Comparison of ENCODE assay signal across 13 cellular contexts in the genomic region with DNA sequence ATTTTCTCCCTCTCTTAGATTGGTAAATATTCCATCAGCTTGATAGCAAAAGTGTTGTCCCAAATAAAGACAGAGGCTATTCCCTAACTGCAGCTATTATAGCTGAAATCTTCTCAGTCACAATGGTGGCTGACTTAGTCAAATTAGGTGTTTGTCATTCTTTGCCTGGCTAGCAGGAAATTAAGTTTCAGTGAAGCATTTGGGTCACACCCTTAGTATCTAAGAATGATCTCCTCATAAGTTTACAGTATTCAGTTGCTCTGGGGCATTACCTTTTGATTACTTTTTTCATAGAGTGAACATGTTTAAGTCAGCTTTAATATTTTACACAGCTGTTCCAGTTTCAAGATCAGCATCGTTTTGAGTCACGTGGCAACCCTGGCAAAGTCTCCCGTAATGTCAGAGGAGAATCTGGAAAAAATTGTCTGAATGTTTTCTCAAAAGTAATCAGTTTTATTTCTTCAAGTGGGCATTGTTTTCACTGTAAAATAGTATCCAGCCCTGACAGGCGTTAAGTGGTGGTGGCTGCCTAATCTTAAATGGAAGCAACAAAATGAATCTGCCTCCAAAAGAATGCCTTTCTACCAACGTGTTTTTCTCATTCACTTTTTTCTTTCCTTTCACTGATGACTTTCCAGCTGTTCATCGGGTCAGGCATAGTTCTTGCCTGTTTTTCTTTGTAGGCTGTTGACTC.
DNase-seq lines count a peak whose midpoint lies in the region; ATAC-seq and TF ChIP-seq lines count a peak whose summit lies in the region.
"Had no signal": no experiment of that assay in that cellular context is flagged by ENCODE, and none has a peak within 500 bp of the region (broad histone marks: within the 10 kb centered on the region; RNA-seq: fewer than 3 reads in every experiment).

No MANE protein-coding gene starts in this region.

- CTCF ChIA-PET in CD4-positive, alpha-beta memory T cell (lab: Charles Lee; ENCODE audit: partially characterized antibody) = no interaction called here
- CTCF ChIA-PET in A673 (lab: Charles Lee) = no interaction called here

- BruUV-seq in A673 (replicated peaks; lab: Mats Ljungman, UMichigan) = no TSS peak

- no peaks in the 10 kb centered on the region for H3K4me1 Mint-ChIP-seq in CD4-positive, alpha-beta memory T cell
- no peaks in the 10 kb centered on the region for H3K4me1 Mint-ChIP-seq in activated T-helper 1 cell treated with anti-CD3 and anti-CD28 coated beads, Interleukin-12 subunit alpha, Interleukin-12 subunit beta, Interleukin-2, Interleukin-4 antibody, amounts not matched to agents 30 ng/mL and 10 ng/mL and 1 ng/mL, durations not matched to agents 14 hours and 24 hours and 36 hours (ENCODE audit: low read depth)
- H3K4me1 Mint-ChIP-seq: activated CD4-positive, alpha-beta memory T cell treated with anti-CD3 and anti-CD28 coated beads, Interleukin-2, amount 10 ng/mL, durations not matched to agents 7 days and 5 days had no signal

- TF ChIP-seq CTCF in AG10803 (conservative IDR thresholded peaks at IDR 0.05; ENCODE audit: low read length) (no peak), osteoblast (IDR thresholded peaks at IDR 0.05; ENCODE audit: extremely low read depth, low read depth, low read length) (no peak), A673 (conservative IDR thresholded peaks at IDR 0.05; ENCODE audit: low read depth, low read length) (no peak)

- peaks cover 21% of the 10 kb centered on the region for H3K4me1 ChIP-seq in SJCRH30
- H3K4me1 ChIP-seq in osteoblast (ENCODE audit: insufficient read depth, low read length) = peaks cover 11% of the 10 kb centered on the region
- no peaks in the 10 kb centered on the region for H3K4me1 ChIP-seq in CD4-positive, alpha-beta memory T cell (ENCODE audit: insufficient read depth, low read length)
- H3K4me1 ChIP-seq in A673 (ENCODE audit: insufficient read depth, low read length, poor library complexity, severe bottlenecking) = no peaks in the 10 kb centered on the region

- peaks cover 0 to 7% (median 4%) of the 10 kb centered on the region in 8 donors for H3K9me3 Mint-ChIP-seq in CD4-positive, alpha-beta memory T cell
- H3K9me3 Mint-ChIP-seq in activated T-helper 1 cell treated with anti-CD3 and anti-CD28 coated beads, Interleukin-12 subunit alpha, Interleukin-12 subunit beta, Interleukin-2, Interleukin-4 antibody, amounts not matched to agents 30 ng/mL and 10 ng/mL and 1 ng/mL, durations not matched to agents 14 hours and 24 hours and 36 hours = no peaks in the 10 kb centered on the region

- no peaks in the 10 kb centered on the region for H3K79me2 ChIP-seq in osteoblast (ENCODE audit: insufficient read depth, low read length)

- H3K36me3 Mint-ChIP-seq in CD4-positive, alpha-beta memory T cell = no peaks in the 10 kb centered on the region
- H3K36me3 Mint-ChIP-seq in activated T-helper 1 cell treated with anti-CD3 and anti-CD28 coated beads, Interleukin-12 subunit alpha, Interleukin-12 subunit beta, Interleukin-2, Interleukin-4 antibody, amounts not matched to agents 30 ng/mL and 10 ng/mL and 1 ng/mL, durations not matched to agents 14 hours and 24 hours and 36 hours (ENCODE audit: low read depth) = no peaks in the 10 kb centered on the region
- H3K36me3 Mint-ChIP-seq: naive thymus-derived CD8-positive, alpha-beta T cell had no signal

- peak; percentile 26 for DNase-seq in AG10803 (ENCODE audit: low read depth)
- DNase-seq in SJCRH30 = peak in 1 of 2 experiments; percentile 38
- peak; percentile 51 for DNase-seq in fibroblast of peridontal ligament (ENCODE audit: extremely low read depth)
- DNase-seq in osteoblast (ENCODE audit: insufficient read length, low spot score, missing footprints) = no peak
- DNase-seq in CD4-positive, alpha-beta memory T cell = no peak
- DNase-seq in A673 (ENCODE audit: low spot score) = no peak
- DNase-seq in activated T-helper 1 cell treated with anti-CD3 and anti-CD28 coated beads, Interleukin-12 subunit alpha, Interleukin-12 subunit beta, Interleukin-2, Interleukin-4 antibody, amounts not matched to agents 30 ng/mL and 10 ng/mL and 1 ng/mL, durations not matched to agents 14 hours and 24 hours and 36 hours (ENCODE audit: low spot score) = no peak
- DNase-seq in left colon = no peak
- DNase-seq: activated CD4-positive, alpha-beta memory T cell treated with anti-CD3 and anti-CD28 coated beads, Interleukin-2, amount 10 ng/mL, durations not matched to agents 7 days and 5 days; effector CD8-positive, alpha-beta T cell; MV-4-11; naive thymus-derived CD8-positive, alpha-beta T cell; stimulated activated naive CD8-positive, alpha-beta T cell treated with anti-CD3 and anti-CD28 coated beads, Interleukin-15, Interleukin-2, amounts not matched to agents 100 U/mL and 50 U/mL, for 24 hours had no signal

- peak overlapping the region; percentile 81 for H2AFZ ChIP-seq in osteoblast (ENCODE audit: low read length)

- no peak for ATAC-seq in left colon
- ATAC-seq: naive thymus-derived CD8-positive, alpha-beta T cell; stimulated activated naive CD8-positive, alpha-beta T cell treated with anti-CD3 and anti-CD28 coated beads, Interleukin-15, Interleukin-2, amounts not matched to agents 100 U/mL and 50 U/mL, for 24 hours had no signal

- no peak overlapping the region for H3K27ac Mint-ChIP-seq in CD4-positive, alpha-beta memory T cell
- H3K27ac Mint-ChIP-seq in activated T-helper 1 cell treated with anti-CD3 and anti-CD28 coated beads, Interleukin-12 subunit alpha, Interleukin-12 subunit beta, Interleukin-2, Interleukin-4 antibody, amounts not matched to agents 30 ng/mL and 10 ng/mL and 1 ng/mL, durations not matched to agents 14 hours and 24 hours and 36 hours = no peak overlapping the region
- H3K27ac Mint-ChIP-seq: activated CD4-positive, alpha-beta memory T cell treated with anti-CD3 and anti-CD28 coated beads, Interleukin-2, amount 10 ng/mL, durations not matched to agents 7 days and 5 days; naive thymus-derived CD8-positive, alpha-beta T cell had no signal

- no peaks in the 10 kb centered on the region for H3K9me3 ChIP-seq in SJCRH30 (replicated peaks)
- no peaks in the 10 kb centered on the region for H3K9me3 ChIP-seq in osteoblast (ENCODE audit: low read depth, low read length)
- H3K9me3 ChIP-seq in CD4-positive, alpha-beta memory T cell (ENCODE audit: control insufficient read depth in 1 of 2, low read length in 2 of 2) = no peaks in the 10 kb centered on the region
- no peaks in the 10 kb centered on the region for H3K9me3 ChIP-seq in A673 (ENCODE audit: low read depth, low read length, poor library complexity, severe bottlenecking)

- intact Hi-C loops in CD4-positive, alpha-beta memory T cell (cut with micrococcal nuclease) = no loop called here
- intact Hi-C loops in A673 (cut with micrococcal nuclease; ENCODE audit: unreplicated experiment) = no loop called here
- intact Hi-C loops in activated T-helper 1 cell treated with anti-CD3 and anti-CD28 coated beads, Interleukin-12 subunit alpha, Interleukin-12 subunit beta, Interleukin-2, Interleukin-4 antibody, amounts not matched to agents 30 ng/mL and 10 ng/mL and 1 ng/mL, durations not matched to agents 14 hours and 24 hours and 36 hours (cut with micrococcal nuclease) = no loop called here
- intact Hi-C loops in left colon (cut with DNase I, micrococcal nuclease) = no loop called here

- H3K4me2 ChIP-seq in osteoblast (ENCODE audit: insufficient read depth, low read length) = peak overlapping the region; percentile 73

- no peaks in the 10 kb centered on the region for H3K27me3 Mint-ChIP-seq in CD4-positive, alpha-beta memory T cell
- H3K27me3 Mint-ChIP-seq in activated T-helper 1 cell treated with anti-CD3 and anti-CD28 coated beads, Interleukin-12 subunit alpha, Interleukin-12 subunit beta, Interleukin-2, Interleukin-4 antibody, amounts not matched to agents 30 ng/mL and 10 ng/mL and 1 ng/mL, durations not matched to agents 14 hours and 24 hours and 36 hours (ENCODE audit: insufficient read depth) = no peaks in the 10 kb centered on the region
- H3K27me3 Mint-ChIP-seq: activated CD4-positive, alpha-beta memory T cell treated with anti-CD3 and anti-CD28 coated beads, Interleukin-2, amount 10 ng/mL, durations not matched to agents 7 days and 5 days; naive thymus-derived CD8-positive, alpha-beta T cell had no signal

- H4K20me1 ChIP-seq in osteoblast (ENCODE audit: insufficient read depth, low read length) = no peaks in the 10 kb centered on the region

- H3K27me3 ChIP-seq in SJCRH30 (no peaks in the 10 kb centered on the region), osteoblast (ENCODE audit: insufficient read depth, low read length) (no peaks in the 10 kb centered on the region), A673 (replicated peaks; ENCODE audit: insufficient read depth, low read depth, low read length, poor library complexity) (no peaks in the 10 kb centered on the region)
- H3K27me3 ChIP-seq in CD4-positive, alpha-beta memory T cell (ENCODE audit: insufficient read depth, low read length) = no peaks in the 10 kb centered on the region

- POLR2A ChIA-PET in CD4-positive, alpha-beta memory T cell (lab: Charles Lee; ENCODE audit: partially characterized antibody) = no interaction called here
- POLR2A ChIA-PET in A673 (lab: Charles Lee; ENCODE audit: low non-redundant PET) = no interaction called here

- H3K36me3 ChIP-seq in SJCRH30 = no peaks in the 10 kb centered on the region
- no peaks in the 10 kb centered on the region for H3K36me3 ChIP-seq in osteoblast (ENCODE audit: insufficient read depth, low read length)
- no peaks in the 10 kb centered on the region for H3K36me3 ChIP-seq in CD4-positive, alpha-beta memory T cell (ENCODE audit: insufficient read depth, low read length)
- H3K36me3 ChIP-seq in A673 (ENCODE audit: insufficient read depth, low read length, poor library complexity, severe bottlenecking) = no peaks in the 10 kb centered on the region

- H3K27ac ChIP-seq in SJCRH30 (peak overlapping the region; percentile 71), osteoblast (ENCODE audit: low read depth, low read length) (peak overlapping the region; percentile 10), A673 (ENCODE audit: low read depth, low read length, poor library complexity, severe bottlenecking) (no peak overlapping the region)
- no peak overlapping the region for H3K27ac ChIP-seq in CD4-positive, alpha-beta memory T cell (ENCODE audit: low read depth, low read length)

- no peak overlapping the region for H3K4me3 ChIP-seq in AG10803 (ENCODE audit: low read length)
- peak overlapping the region; percentile 47 for H3K4me3 ChIP-seq in SJCRH30
- peak overlapping the region; percentile 58 for H3K4me3 ChIP-seq in osteoblast (ENCODE audit: insufficient read depth, low read length)
- H3K4me3 ChIP-seq in CD4-positive, alpha-beta memory T cell (ENCODE audit: low read length in 2 of 2) = no peak overlapping the region
- no peak overlapping the region for H3K4me3 ChIP-seq in A673 (ENCODE audit: low read depth, low read length, poor library complexity, severe bottlenecking)

- no peak overlapping the region for H3K4me3 Mint-ChIP-seq in CD4-positive, alpha-beta memory T cell
- H3K4me3 Mint-ChIP-seq in activated T-helper 1 cell treated with anti-CD3 and anti-CD28 coated beads, Interleukin-12 subunit alpha, Interleukin-12 subunit beta, Interleukin-2, Interleukin-4 antibody, amounts not matched to agents 30 ng/mL and 10 ng/mL and 1 ng/mL, durations not matched to agents 14 hours and 24 hours and 36 hours = no peak overlapping the region
- H3K4me3 Mint-ChIP-seq: activated CD4-positive, alpha-beta memory T cell treated with anti-CD3 and anti-CD28 coated beads, Interleukin-2, amount 10 ng/mL, durations not matched to agents 7 days and 5 days; naive thymus-derived CD8-positive, alpha-beta T cell had no signal

Comparison
In these comparisons a context has a peak if more than half of its experiments do, and no peak if none do; other contexts are left out.
1. DNase-seq: peak in AG10803 (single experiment) and fibroblast of peridontal ligament (single experiment); none in osteoblast (single experiment), CD4-positive, alpha-beta memory T cell (0 of 5), A673 (single experiment), activated T-helper 1 cell treated with anti-CD3 and anti-CD28 coated beads, Interleukin-12 subunit alpha, Interleukin-12 subunit beta, Interleukin-2, Interleukin-4 antibody, amounts not matched to agents 30 ng/mL and 10 ng/mL and 1 ng/mL, durations not matched to agents 14 hours and 24 hours and 36 hours (single experiment) and left colon (0 of 2).
2. H3K4me3 ChIP-seq: peak in SJCRH30 (single experiment) and osteoblast (single experiment); none in AG10803 (single experiment), CD4-positive, alpha-beta memory T cell (0 of 2) and A673 (single experiment).
3. H3K27ac ChIP-seq: peak in SJCRH30 (single experiment) and osteoblast (single experiment); none in CD4-positive, alpha-beta memory T cell (single experiment) and A673 (single experiment).